In genomic region chr20:10547276-10548114, GRCh38 we compare ENCODE assay signal across 12 cellular contexts.
"Had no signal": no experiment of that assay in that cellular context is flagged by ENCODE, and none has a peak within 500 bp of the region (broad histone marks: within the 10 kb centered on the region; RNA-seq: fewer than 3 reads in every experiment).

No MANE protein-coding gene starts in this region.

- H3K4me3 Mint-ChIP-seq: activated CD4-positive, alpha-beta memory T cell treated with anti-CD3 and anti-CD28 coated beads, Interleukin-2, amount 10 ng/mL, durations not matched to agents 7 days and 5 days; immature natural killer cell; naive thymus-derived CD8-positive, alpha-beta T cell; stimulated activated naive CD8-positive, alpha-beta T cell treated with anti-CD3 and anti-CD28 coated beads, Interleukin-15, amount 100 ng/mL, for 72 hours had no signal

- DNase-seq: activated CD4-positive, alpha-beta memory T cell treated with anti-CD3 and anti-CD28 coated beads, Interleukin-2, amount 10 ng/mL, durations not matched to agents 7 days and 5 days; activated CD8-positive, alpha-beta memory T cell treated with anti-CD3 and anti-CD28 coated beads, Interleukin-2, amount 50 U/mL, for 48 hours; dorsolateral prefrontal cortex; immature natural killer cell; mammary epithelial cell; mucosa of descending colon; naive thymus-derived CD8-positive, alpha-beta T cell; stimulated activated CD4-positive, alpha-beta T cell treated with anti-CD3 and anti-CD28 coated beads, Interleukin-4, amount 100 ng/mL, for 1 hour; stimulated activated naive CD8-positive, alpha-beta T cell treated with anti-CD3 and anti-CD28 coated beads, Interleukin-15, amount 100 ng/mL, for 72 hours; testis had no signal

- H3K27me3 ChIP-seq: ascending aorta, dorsolateral prefrontal cortex, testis had no signal

- H3K4me3 ChIP-seq: ascending aorta, dorsolateral prefrontal cortex, mucosa of descending colon, testis had no signal

- H3K9me3 Mint-ChIP-seq: activated CD4-positive, alpha-beta memory T cell treated with anti-CD3 and anti-CD28 coated beads, Interleukin-2, amount 10 ng/mL, durations not matched to agents 7 days and 5 days; immature natural killer cell; naive thymus-derived CD8-positive, alpha-beta T cell; stimulated activated naive CD8-positive, alpha-beta T cell treated with anti-CD3 and anti-CD28 coated beads, Interleukin-15, amount 100 ng/mL, for 72 hours had no signal

- ATAC-seq: left lobe of liver; mucosa of descending colon; naive thymus-derived CD8-positive, alpha-beta T cell; stimulated activated naive CD8-positive, alpha-beta T cell treated with anti-CD3 and anti-CD28 coated beads, Interleukin-15, amount 100 ng/mL, for 72 hours had no signal

- H3K9me3 ChIP-seq: ascending aorta, mucosa of descending colon, testis had no signal

- H3K36me3 Mint-ChIP-seq: immature natural killer cell had no signal

- H3K27ac ChIP-seq: ascending aorta, dorsolateral prefrontal cortex, testis had no signal

- H3K27ac Mint-ChIP-seq: activated CD4-positive, alpha-beta memory T cell treated with anti-CD3 and anti-CD28 coated beads, Interleukin-2, amount 10 ng/mL, durations not matched to agents 7 days and 5 days had no signal

- H3K27me3 Mint-ChIP-seq: activated CD4-positive, alpha-beta memory T cell treated with anti-CD3 and anti-CD28 coated beads, Interleukin-2, amount 10 ng/mL, durations not matched to agents 7 days and 5 days; naive thymus-derived CD8-positive, alpha-beta T cell; stimulated activated naive CD8-positive, alpha-beta T cell treated with anti-CD3 and anti-CD28 coated beads, Interleukin-15, amount 100 ng/mL, for 72 hours had no signal

- H3K36me3 ChIP-seq: ascending aorta had no signal
